1 cellular context compared by ENCODE assay signal in genomic region chr16:1398826-1399581, GRCh38.
TF ChIP-seq lines count a peak whose summit lies in the region.

No MANE protein-coding gene starts in this region.

TF ChIP-seq in K562, 482 proteins besides CTCF, POLR2A, EP300 and RAD21:
- TF ChIP-seq CHD1 (IDR thresholded peaks at IDR 0.05; ENCODE audit: low read length), result no peak
- peak; percentile 39 for TF ChIP-seq POLR2G (IDR thresholded peaks at IDR 0.05; ENCODE audit: low read depth, low read length)
- TF ChIP-seq ZNF79 (CRISPR knock-in tag; IDR thresholded peaks at IDR 0.05; ENCODE audit: low read depth), result no peak
